ENCODE assay signal across 8 cellular contexts in the genomic region with DNA sequence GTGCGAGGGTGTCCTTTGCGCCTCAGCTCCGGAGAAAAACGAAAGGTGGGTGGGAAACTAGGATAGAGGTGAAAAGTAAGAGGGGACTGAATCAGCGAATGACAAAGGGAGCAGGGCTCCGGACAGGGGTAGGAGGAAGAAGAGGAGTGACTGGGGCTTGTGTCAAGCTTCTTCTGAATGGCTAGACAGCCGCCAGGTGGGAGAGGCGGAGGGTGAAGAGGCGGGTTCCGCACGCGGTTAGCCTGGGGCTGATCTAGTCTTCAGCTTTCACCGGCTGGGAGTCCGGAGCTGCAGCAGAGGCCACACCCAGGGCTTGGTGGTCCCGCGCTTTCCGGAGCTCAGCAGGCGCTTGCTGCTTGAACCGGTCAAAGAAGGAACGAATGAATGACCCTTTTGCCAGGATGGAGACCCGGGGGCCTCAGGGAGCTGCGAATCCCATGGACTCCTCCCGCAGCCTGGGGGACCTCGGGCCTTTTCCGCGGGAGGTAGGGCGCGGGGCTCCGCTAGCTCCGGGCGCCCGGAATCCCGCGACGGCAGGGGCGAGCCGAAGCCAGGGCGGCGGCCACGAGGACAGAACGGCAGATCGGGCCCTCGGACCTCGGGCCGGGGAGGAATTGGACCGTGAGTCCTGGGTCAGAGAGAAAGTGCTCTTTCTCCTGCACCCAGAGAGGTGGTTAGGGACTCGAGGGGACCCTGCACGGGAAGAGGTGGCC. TPM values are rescaled to one million over a fixed set of nuclear protein-coding genes. Genes with fewer than 3 reads are reported as not detected.
A peak's percentile ranks its signal among the peaks of the same experiment; 100 is the strongest.
DNase-seq lines count a peak whose midpoint lies in the region; TF ChIP-seq lines count a peak whose summit lies in the region.

A gene (plus strand): TSS at position 256 of the 713 bp plus-strand sequence. CDS start 125 bp downstream, at position 381.

- peak within 1 kb of the TSS; percentile 63 for H3K9ac ChIP-seq in trophoblast cell (ENCODE audit: low read length)

- TF ChIP-seq CTCF in GM13976 (IDR thresholded peaks at IDR 0.05; ENCODE audit: borderline replicate concordance, control extremely low read depth, extremely low read depth, insufficient read depth, missing control alignments): no peak
- no peak for TF ChIP-seq CTCF in fibroblast of villous mesenchyme (IDR thresholded peaks at IDR 0.05; ENCODE audit: insufficient read depth, low read depth, low read length)

- no peak within 1 kb of the TSS for H3K4ac ChIP-seq in trophoblast cell (ENCODE audit: low read depth, low read length)

- H3K9me3 ChIP-seq in trophoblast cell (ENCODE audit: insufficient read depth, low read depth, low read length): peaks cover 2% of the 10 kb centered on the region

- H4K91ac ChIP-seq in trophoblast cell (ENCODE audit: low read depth, low read length): no peak within 1 kb of the TSS

- in situ Hi-C loops in GM13976 (cut with MboI; ENCODE audit: low sequenced_read_pairs, unreplicated experiment): no loop called here

- H3K79me1 ChIP-seq in trophoblast cell (ENCODE audit: low read length): no peaks in the 10 kb centered on the region

- H3K4me3 ChIP-seq in H7 (ENCODE audit: insufficient read depth, low read depth, low read length): peak within 1 kb of the TSS; percentile 53
- H3K4me3 ChIP-seq in fibroblast of villous mesenchyme (ENCODE audit: low read depth, low read length): peak within 1 kb of the TSS; percentile 64
- peak within 1 kb of the TSS; percentile 65 for H3K4me3 ChIP-seq in trophoblast cell (ENCODE audit: low read depth, low read length)

- peaks cover 0 to 8% of the 10 kb centered on the region in 2 experiments for H3K4me1 ChIP-seq in trophoblast cell (ENCODE audit: control insufficient read depth in 1 of 2, insufficient read depth in 2 of 2, low read length in 2 of 2)

- no peaks in the 10 kb centered on the region for H3K79me2 ChIP-seq in trophoblast cell (ENCODE audit: control insufficient read depth, insufficient read depth, low read length, poor library complexity)

- no peak within 1 kb of the TSS for H3K14ac ChIP-seq in trophoblast cell (ENCODE audit: low read length)

- no peaks in the 10 kb centered on the region for H3K36me3 ChIP-seq in H7 (replicated peaks; ENCODE audit: control insufficient read depth, insufficient read depth, low read length)
- H3K36me3 ChIP-seq in trophoblast cell (ENCODE audit: control insufficient read depth in 1 of 2, insufficient read depth in 2 of 2, low read length in 2 of 2): no peaks in the 10 kb centered on the region

- peak within 1 kb of the TSS; percentile 88 for H3K4me2 ChIP-seq in trophoblast cell (ENCODE audit: low read length)

- no peak within 1 kb of the TSS for H4K8ac ChIP-seq in trophoblast cell (ENCODE audit: low read depth, low read length)

- no peak within 1 kb of the TSS for H2AK5ac ChIP-seq in trophoblast cell (ENCODE audit: low read length)

- H2BK5ac ChIP-seq in trophoblast cell (ENCODE audit: low read depth, low read length, poor library complexity): no peak within 1 kb of the TSS

- no peak within 1 kb of the TSS for H2BK12ac ChIP-seq in trophoblast cell (ENCODE audit: low read length)

- H2AFZ ChIP-seq in trophoblast cell (ENCODE audit: insufficient read depth, low read length, poor library complexity): no peak within 1 kb of the TSS

- H4K12ac ChIP-seq in trophoblast cell (ENCODE audit: low read depth, low read length): no peak within 1 kb of the TSS

- peaks cover 43% of the 10 kb centered on the region for H3K27me3 ChIP-seq in H7 (ENCODE audit: control insufficient read depth, insufficient read depth, low read length)
- H3K27me3 ChIP-seq in trophoblast cell (ENCODE audit: insufficient read depth, low read length): no peaks in the 10 kb centered on the region

- no CpG with 5 or more reads among the region's 48 CpGs for WGBS in trophoblast cell (ENCODE audit: extremely low coverage, insufficient coverage, insufficient read length)

- no peak within 1 kb of the TSS for H3K23ac ChIP-seq in trophoblast cell (ENCODE audit: low read length)

- H2BK120ac ChIP-seq in trophoblast cell (ENCODE audit: insufficient read depth, low read length, poor library complexity): no peak within 1 kb of the TSS

- H3K18ac ChIP-seq in trophoblast cell (ENCODE audit: low read length): no peak within 1 kb of the TSS

- peak; percentile 65 for DNase-seq in GM13976 (ENCODE audit: low spot score)
- peak; percentile 85 for DNase-seq in H7
- peak; percentile 45 for DNase-seq in KG1 (lab: John Stamatoyannopoulos, UW)
- peak; percentile 8 for DNase-seq in activated T-cell treated with anti-CD3 and anti-CD28 coated beads for 4 hours
- DNase-seq in fibroblast of villous mesenchyme (ENCODE audit: low read depth): no peak
- DNase-seq in trophoblast cell: peak; percentile 54 to 75
- DNase-seq in central memory CD4-positive, alpha-beta T cell: no peak
- no peak for DNase-seq in SKM-1 treated with dmso at 0.1 percent for 144 hours (lab: John Stamatoyannopoulos, UW; ENCODE audit: unreplicated experiment)

- no peak within 1 kb of the TSS for H3K27ac ChIP-seq in trophoblast cell (ENCODE audit: low read depth, low read length)

RNA-seq across cellular contexts. Expression of the gene that starts here (rescaled TPM):
- total RNA-seq in H7 (2014; rRNA removed; shearing (Covaris generic)): 7.5 and 8.7 TPM in 2 replicates
- total RNA-seq in fibroblast of villous mesenchyme: 0.43 and 1.6 TPM in 2 replicates
- 2.7 and 2.9 TPM in 2 replicates for polyA plus RNA-seq in trophoblast cell (2013)

Comparison
In these comparisons a context has a peak if more than half of its experiments do, and no peak if none do; other contexts are left out.
1. DNase-seq: peak in GM13976 (single experiment), H7 (single experiment), KG1 (single experiment), activated T-cell treated with anti-CD3 and anti-CD28 coated beads for 4 hours (single experiment) and trophoblast cell (2 of 2); none in fibroblast of villous mesenchyme (single experiment), central memory CD4-positive, alpha-beta T cell (single experiment) and SKM-1 treated with dmso at 0.1 percent for 144 hours (single experiment).
2. Peak in every context shown above with its lines, with median percentiles within 50 percentile points of each other: H3K4me3 ChIP-seq.